Comparison of ENCODE assay signal across 8 cellular contexts in genomic region chr9:21576331-21577189, GRCh38.
A peak's percentile ranks its signal among the peaks of the same experiment; 100 is the strongest.
DNase-seq lines count a peak whose midpoint lies in the region; ATAC-seq and TF ChIP-seq lines count a peak whose summit lies in the region.

No MANE protein-coding gene starts in this region.

- H3K4me1 ChIP-seq in mesenchymal stem cell (ENCODE audit: control insufficient read depth, insufficient read depth, low read depth, low read length) (peaks cover 6% of the 10 kb centered on the region), BE2C (no peaks in the 10 kb centered on the region)

- H3K27me3 ChIP-seq in mesenchymal stem cell (ENCODE audit: control insufficient read depth in 1 of 2, insufficient read depth in 1 of 2, low read length in 2 of 2): no peaks in the 10 kb centered on the region
- peaks cover 8% of the 10 kb centered on the region for H3K27me3 ChIP-seq in BE2C

- H3K18ac ChIP-seq in mesenchymal stem cell (ENCODE audit: low read depth in 1 of 2, low read length in 2 of 2): peak overlapping the region in 1 of 2 experiments; percentile 21

- H3K9ac ChIP-seq in mesenchymal stem cell (ENCODE audit: low read length): peak overlapping the region; percentile 92

- no peaks in the 10 kb centered on the region for H3K79me1 ChIP-seq in mesenchymal stem cell (replicated peaks; ENCODE audit: low read length, poor library complexity, severe bottlenecking)

- peak overlapping the region; percentile 51 for H2AFZ ChIP-seq in mesenchymal stem cell (ENCODE audit: low read depth, low read length)

- H2BK5ac ChIP-seq in mesenchymal stem cell (ENCODE audit: low read depth, low read length, poor library complexity, severe bottlenecking): peak overlapping the region; percentile 92

- peak overlapping the region; percentile 98 for H3K27ac ChIP-seq in mesenchymal stem cell (ENCODE audit: low read length, poor library complexity, severe bottlenecking)

- WGBS in mesenchymal stem cell: 11% methylated on average over 3 of the region's 7 CpGs

- peak overlapping the region; percentile 21 for H3K4me3 ChIP-seq in astrocyte of the cerebellum (ENCODE audit: low read depth, low read length)
- H3K4me3 ChIP-seq in mesenchymal stem cell (ENCODE audit: insufficient read depth in 1 of 2, low read depth in 1 of 2, low read length in 2 of 2): peak overlapping the region in 1 of 2 experiments; percentile 71
- no peak overlapping the region for H3K4me3 ChIP-seq in BE2C (ENCODE audit: low read depth, low read length)

- H3K9me3 ChIP-seq in mesenchymal stem cell (ENCODE audit: control insufficient read depth, low read length): no peaks in the 10 kb centered on the region
- H3K9me3 ChIP-seq in BE2C: no peaks in the 10 kb centered on the region

- no peak overlapping the region for H2BK12ac ChIP-seq in mesenchymal stem cell (ENCODE audit: low read length in 2 of 2)

- no peak overlapping the region for H2AK5ac ChIP-seq in mesenchymal stem cell (ENCODE audit: low read length, severe bottlenecking)

- no peak overlapping the region for H2BK15ac ChIP-seq in mesenchymal stem cell (ENCODE audit: low read depth, poor library complexity, severe bottlenecking)

- ATAC-seq in GM18868 (IDR thresholded peaks at IDR 0.05; ENCODE audit: unreplicated experiment) (peak; percentile 85), GM18873 (IDR thresholded peaks at IDR 0.05; ENCODE audit: low FRiP score, unreplicated experiment) (no peak), GM19397 (IDR thresholded peaks at IDR 0.05; ENCODE audit: unreplicated experiment) (no peak)

- DNase-seq in HT-29 (ENCODE audit: low spot score) (peak; percentile 81), astrocyte of the cerebellum (ENCODE audit: low read depth) (peak; percentile 97), mesenchymal stem cell (peak; percentile 88), BE2C (no peak)
- DNase-seq in activated CD4-positive, CD25-positive, alpha-beta regulatory T cell treated with anti-CD3 and anti-CD28 coated beads, Interleukin-2, amount 50 U/mL, for 72 hours: no peak

- peak overlapping the region; percentile 63 for H3K4me2 ChIP-seq in mesenchymal stem cell (ENCODE audit: low read length, poor library complexity, severe bottlenecking)

- H3K36me3 ChIP-seq in mesenchymal stem cell (ENCODE audit: control insufficient read depth in 1 of 2, insufficient read depth in 2 of 2, low read depth in 1 of 2, low read length in 2 of 2) (no peaks in the 10 kb centered on the region), BE2C (no peaks in the 10 kb centered on the region)

- in situ Hi-C loops in astrocyte of the cerebellum (cut with HindIII; ENCODE audit: low sequenced_read_pairs): no loop called here

- no peak overlapping the region for H2BK120ac ChIP-seq in mesenchymal stem cell (ENCODE audit: low read depth, low read length)

- no peak overlapping the region for H3K23ac ChIP-seq in mesenchymal stem cell (ENCODE audit: low read length in 2 of 2)

- peak overlapping the region; percentile 51 for H4K8ac ChIP-seq in mesenchymal stem cell (ENCODE audit: low read length)

- no peak overlapping the region for H3K14ac ChIP-seq in mesenchymal stem cell (ENCODE audit: low read length in 2 of 2)

- peak overlapping the region in 1 of 2 experiments; percentile 37 for H3K4ac ChIP-seq in mesenchymal stem cell (ENCODE audit: low read depth in 1 of 2, low read length in 2 of 2)

- no peak for TF ChIP-seq CTCF in astrocyte of the cerebellum (IDR thresholded peaks at IDR 0.05; ENCODE audit: low read depth, low read length, missing control alignments)
- TF ChIP-seq CTCF in BE2C (IDR thresholded peaks at IDR 0.05; ENCODE audit: low read depth, low read length): no peak

- no peak overlapping the region for H4K91ac ChIP-seq in mesenchymal stem cell (ENCODE audit: low read length)

Comparison
In these comparisons a context has a peak if more than half of its experiments do, and no peak if none do; other contexts are left out.
1. DNase-seq: peak in HT-29 (single experiment), astrocyte of the cerebellum (single experiment) and mesenchymal stem cell (single experiment); none in activated CD4-positive, CD25-positive, alpha-beta regulatory T cell treated with anti-CD3 and anti-CD28 coated beads, Interleukin-2, amount 50 U/mL, for 72 hours (single experiment) and BE2C (single experiment).